Comparison of ENCODE assay signal across 15 cellular contexts in the genomic region with DNA sequence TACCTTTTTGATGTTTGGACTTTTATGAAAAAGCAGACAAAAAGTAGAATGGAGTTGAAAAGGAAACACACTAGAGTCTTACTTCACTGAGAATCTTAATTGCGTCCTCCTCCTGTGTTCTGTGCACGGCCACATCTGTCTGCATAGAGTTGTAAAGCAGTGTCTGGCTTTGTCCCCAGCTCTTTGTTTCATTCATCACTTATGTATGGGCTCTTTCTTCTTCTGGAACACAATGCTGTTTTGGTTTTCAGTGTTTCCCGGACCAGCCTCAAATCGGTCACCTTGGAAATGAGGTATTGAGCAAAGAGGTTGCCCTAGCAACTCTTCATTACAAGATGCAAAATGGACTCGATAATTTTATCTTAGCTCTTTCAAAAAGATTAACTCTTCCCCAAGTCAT.
"Had no signal": no experiment of that assay in that cellular context is flagged by ENCODE, and none has a peak within 500 bp of the region (broad histone marks: within the 10 kb centered on the region; RNA-seq: fewer than 3 reads in every experiment).

No MANE protein-coding gene starts in this region.

- H3K36me3 ChIP-seq: ascending aorta, right atrium auricular region, suprapubic skin had no signal

- DNase-seq: activated CD4-positive, alpha-beta T cell treated with anti-CD3 and anti-CD28 coated beads for 4 hours; activated CD8-positive, alpha-beta T cell treated with anti-CD3 and anti-CD28 coated beads for 36 hours; activated gamma-delta T cell treated with Interleukin-2 at 50 U/mL for 16 hours; activated naive CD8-positive, alpha-beta T cell treated with anti-CD3 and anti-CD28 coated beads, Interleukin-2, amount 10 ng/mL, durations not matched to agents 7 days and 5 days; activated T-cell treated with anti-CD3 and anti-CD28 coated beads, Interleukin-2, amount 50 U/mL, for 48 hours; kidney glomerular epithelial cell; nephron progenitor cell; stimulated activated CD4-positive, alpha-beta T cell treated with anti-CD3 and anti-CD28 coated beads, Interleukin-4, amount 100 ng/mL, for 1 hour; stimulated activated naive CD4-positive, alpha-beta T cell; SW 1271; trophoblast cell had no signal

- H3K36me3 Mint-ChIP-seq: activated naive CD8-positive, alpha-beta T cell treated with anti-CD3 and anti-CD28 coated beads, Interleukin-2, amount 10 ng/mL, durations not matched to agents 7 days and 5 days; WTC11 had no signal

- H3K27me3 ChIP-seq: ascending aorta, right atrium auricular region had no signal

- H3K27ac ChIP-seq: ascending aorta, right atrium auricular region, suprapubic skin had no signal

- H3K27ac Mint-ChIP-seq: activated CD8-positive, alpha-beta T cell treated with anti-CD3 and anti-CD28 coated beads for 36 hours; activated naive CD8-positive, alpha-beta T cell treated with anti-CD3 and anti-CD28 coated beads, Interleukin-2, amount 10 ng/mL, durations not matched to agents 7 days and 5 days; nephron progenitor cell; WTC11 had no signal

- H3K9me3 Mint-ChIP-seq: activated CD8-positive, alpha-beta T cell treated with anti-CD3 and anti-CD28 coated beads for 36 hours; activated naive CD8-positive, alpha-beta T cell treated with anti-CD3 and anti-CD28 coated beads, Interleukin-2, amount 10 ng/mL, durations not matched to agents 7 days and 5 days had no signal

- H3K4me1 Mint-ChIP-seq: activated naive CD8-positive, alpha-beta T cell treated with anti-CD3 and anti-CD28 coated beads, Interleukin-2, amount 10 ng/mL, durations not matched to agents 7 days and 5 days; nephron progenitor cell; WTC11 had no signal

- H3K4me1 ChIP-seq: ascending aorta, right atrium auricular region, suprapubic skin had no signal

- H3K4me3 ChIP-seq: ascending aorta, right atrium auricular region, suprapubic skin had no signal

- H3K9me3 ChIP-seq: suprapubic skin had no signal

- H3K4me3 Mint-ChIP-seq: activated CD8-positive, alpha-beta T cell treated with anti-CD3 and anti-CD28 coated beads for 36 hours; activated naive CD8-positive, alpha-beta T cell treated with anti-CD3 and anti-CD28 coated beads, Interleukin-2, amount 10 ng/mL, durations not matched to agents 7 days and 5 days; nephron progenitor cell; WTC11 had no signal
